Comparison of ENCODE assay signal across 7 cellular contexts in the genomic region with DNA sequence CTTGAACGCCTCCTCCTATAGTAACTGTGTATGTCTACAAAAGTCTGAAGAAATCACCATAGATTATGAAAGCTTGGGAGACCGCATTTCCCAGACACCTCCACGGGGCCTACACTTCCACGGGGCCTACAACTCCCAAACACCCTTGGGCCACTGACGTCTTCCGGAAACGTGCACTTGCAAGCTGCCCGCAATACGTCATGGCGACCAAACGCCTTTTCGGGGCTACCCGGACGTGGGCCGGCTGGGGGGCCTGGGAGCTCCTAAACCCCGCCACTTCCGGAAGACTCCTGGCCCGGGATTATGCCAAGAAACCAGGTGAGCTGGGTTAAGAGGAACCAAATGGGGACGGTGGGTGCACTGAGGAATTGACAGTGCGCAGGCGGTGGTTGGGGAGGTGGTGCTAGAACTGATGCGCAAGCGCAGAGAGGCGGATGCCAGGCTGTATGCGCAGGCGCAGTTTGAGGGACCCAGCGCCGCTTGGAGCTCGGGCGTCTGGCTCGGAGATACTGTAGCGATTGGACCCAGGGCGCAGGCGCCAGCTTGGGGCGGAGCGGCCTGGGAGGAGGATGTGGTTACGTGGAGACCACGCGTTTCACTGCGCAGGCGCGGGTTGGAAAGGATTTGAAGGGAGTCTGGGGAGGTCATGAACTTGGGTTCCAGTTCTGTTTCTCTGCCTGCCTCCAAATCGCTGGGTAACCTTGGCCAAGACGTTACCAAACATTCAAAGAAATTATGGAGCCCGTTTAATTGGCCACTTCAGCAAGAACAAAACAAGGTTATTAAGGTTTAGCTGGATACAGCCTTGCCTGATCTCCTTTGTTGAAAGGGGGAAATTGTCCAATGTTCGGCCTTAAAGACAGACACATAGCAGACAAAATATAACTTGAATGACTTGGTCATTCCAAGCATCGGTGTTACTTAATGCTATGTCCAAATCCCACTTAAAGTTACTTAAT. TPM values are rescaled to one million over a fixed set of nuclear protein-coding genes. Genes with fewer than 3 reads are reported as not detected.
DNase-seq lines count a peak whose midpoint lies in the region; ATAC-seq, FAIRE-seq and TF ChIP-seq lines count a peak whose summit lies in the region.

Gene MRPL54, plus strand, starts transcription at position 182 of the 959 bp plus-strand sequence. Its CDS starts 19 bp downstream, at position 201.

- TF ChIP-seq CTCF in astrocyte of the cerebellum (IDR thresholded peaks at IDR 0.05; ENCODE audit: low read depth, low read length, missing control alignments) = no peak

- in situ Hi-C loops in astrocyte of the cerebellum (cut with HindIII; ENCODE audit: low sequenced_read_pairs) = no loop called here

- H3K4me3 ChIP-seq in astrocyte of the cerebellum (ENCODE audit: low read depth, low read length) = peak within 1 kb of the TSS; percentile 83

- peak; percentile 98 for FAIRE-seq in GM18507 (lab: Jason Lieb, UNC)

- peak; percentile 67 for ATAC-seq in HG02981 (IDR thresholded peaks at IDR 0.05; ENCODE audit: unreplicated experiment)

- DNase-seq in GM18507 (ENCODE audit: extremely low spot score, insufficient read length, low read depth) = peak; percentile 95
- peak; percentile 98 for DNase-seq in NCI-H2029 treated with DMSO at 0.1 percent for 48 hours (lab: John Stamatoyannopoulos, UW)
- peak; percentile 97 for DNase-seq in T-helper 9 cell
- DNase-seq in astrocyte of the cerebellum (ENCODE audit: low read depth) = peak; percentile 97
- peak; percentile 100 for DNase-seq in hepatic stellate cell (ENCODE audit: low spot score)
- DNase-seq in renal cortical epithelial cell (ENCODE audit: low read depth) = peak; percentile 97

RNA-seq across cellular contexts. Expression of gene MRPL54, which starts in this region (rescaled TPM):
- 14.9 and 82.8 TPM in 2 replicates for total RNA-seq in renal cortical epithelial cell

Comparison
In these comparisons a context has a peak if more than half of its experiments do, and no peak if none do; other contexts are left out.
1. Peak in every context shown above with its lines: DNase-seq, ATAC-seq and H3K4me3 ChIP-seq.